In genomic region chr6:18261877-18262276, GRCh38 we compare ENCODE assay signal across 10 cellular contexts. TPM values are rescaled to one million over a fixed set of nuclear protein-coding genes. Genes with fewer than 3 reads are reported as not detected.
DNase-seq lines count a peak whose midpoint lies in the region; ATAC-seq and TF ChIP-seq lines count a peak whose summit lies in the region.
"Had no signal": no experiment of that assay in that cellular context is flagged by ENCODE, and none has a peak within 500 bp of the region (broad histone marks: within the 10 kb centered on the region; RNA-seq: fewer than 3 reads in every experiment).

No MANE protein-coding gene starts in this region.

- H3K27me3 ChIP-seq in cardiac muscle cell (no peaks in the 10 kb centered on the region), PC-9 (ENCODE audit: insufficient read depth, low read depth) (no peaks in the 10 kb centered on the region), fibroblast of lung (ENCODE audit: control insufficient read depth, insufficient read depth, low read length) (no peaks in the 10 kb centered on the region)

- no peaks in the 10 kb centered on the region for H3K9me2 ChIP-seq in PC-9 (ENCODE audit: insufficient read depth)

- peaks cover 0 to 5% of the 10 kb centered on the region in 2 donors for H3K9me3 Mint-ChIP-seq in stimulated activated naive CD8-positive, alpha-beta T cell treated with anti-CD3 and anti-CD28 coated beads, Interleukin-15, amount 100 ng/mL, for 72 hours
- H3K9me3 Mint-ChIP-seq in glutamatergic neuron (ENCODE audit: unreplicated experiment), result peaks cover 8% of the 10 kb centered on the region

- ATAC-seq in left cardiac atrium, result no peak
- ATAC-seq in stimulated activated naive CD8-positive, alpha-beta T cell treated with anti-CD3 and anti-CD28 coated beads, Interleukin-15, amount 100 ng/mL, for 72 hours, result no peak
- ATAC-seq: esophagus mucosa had no signal

- intact Hi-C loops in left cardiac atrium (cut with DNase I), result loop anchor here in 1 of 2 donors (5.0 kb wide), 1 partner anchor 45 kb away; no protein-coding TSS in a partner anchor
- intact Hi-C loops in PC-9 (cut with micrococcal nuclease; ENCODE audit: unreplicated experiment), result loop anchor here (5.0 kb wide), 1 partner anchor 170 kb away; no protein-coding TSS in a partner anchor

- POLR2A ChIA-PET in PC-9 (lab: Charles Lee; ENCODE audit: unreplicated experiment), result no interaction called here

- no peak for DNase-seq in cardiac muscle cell (ENCODE audit: low read depth in 1 of 2, low spot score in 1 of 2)
- DNase-seq in left cardiac atrium, result no peak
- no peak for DNase-seq in PC-9
- no peak for DNase-seq in fibroblast of lung (ENCODE audit: low read depth in 2 of 2)
- no peak for DNase-seq in stimulated activated naive CD8-positive, alpha-beta T cell treated with anti-CD3 and anti-CD28 coated beads, Interleukin-15, amount 100 ng/mL, for 72 hours
- DNase-seq in A172 (ENCODE audit: low spot score), result no peak
- no peak for DNase-seq in KG1 (lab: John Stamatoyannopoulos, UW)
- DNase-seq in glutamatergic neuron, result no peak
- DNase-seq: DMS53 had no signal

- peaks cover 53% of the 10 kb centered on the region for H3K4me1 Mint-ChIP-seq in stimulated activated naive CD8-positive, alpha-beta T cell treated with anti-CD3 and anti-CD28 coated beads, Interleukin-15, amount 100 ng/mL, for 72 hours
- H3K4me1 Mint-ChIP-seq in glutamatergic neuron (ENCODE audit: low read depth, unreplicated experiment), result peaks cover 10% of the 10 kb centered on the region

- H3K36me3 Mint-ChIP-seq in glutamatergic neuron (ENCODE audit: unreplicated experiment), result no peaks in the 10 kb centered on the region

- no peaks in the 10 kb centered on the region for H3K4me1 ChIP-seq in cardiac muscle cell (ENCODE audit: low read depth)
- H3K4me1 ChIP-seq in PC-9 (replicated peaks; ENCODE audit: insufficient read depth), result peaks cover 41% of the 10 kb centered on the region
- H3K4me1 ChIP-seq in fibroblast of lung (ENCODE audit: control insufficient read depth, extremely low read depth, insufficient read depth, low read length), result peaks cover 14% of the 10 kb centered on the region

- H3K4me3 Mint-ChIP-seq in stimulated activated naive CD8-positive, alpha-beta T cell treated with anti-CD3 and anti-CD28 coated beads, Interleukin-15, amount 100 ng/mL, for 72 hours, result peak overlapping the region; percentile 72 to 99
- H3K4me3 Mint-ChIP-seq in glutamatergic neuron (ENCODE audit: unreplicated experiment), result no peak overlapping the region

- H3K36me3 ChIP-seq in cardiac muscle cell, result peaks cover 5% of the 10 kb centered on the region
- peaks cover 30% of the 10 kb centered on the region for H3K36me3 ChIP-seq in PC-9 (ENCODE audit: low read depth)
- peaks cover under 1% of the 10 kb centered on the region for H3K36me3 ChIP-seq in fibroblast of lung (ENCODE audit: control insufficient read depth, insufficient read depth, low read length)

- no TSS peak for BruUV-seq in PC-9 (replicated peaks; lab: Mats Ljungman, UMichigan)

- H3K27me3 Mint-ChIP-seq in stimulated activated naive CD8-positive, alpha-beta T cell treated with anti-CD3 and anti-CD28 coated beads, Interleukin-15, amount 100 ng/mL, for 72 hours, result no peaks in the 10 kb centered on the region
- peaks cover 12% of the 10 kb centered on the region for H3K27me3 Mint-ChIP-seq in glutamatergic neuron (ENCODE audit: unreplicated experiment)

- TF ChIP-seq CTCF in cardiac muscle cell (IDR thresholded peaks at IDR 0.05; ENCODE audit: low read depth, low read length) (no peak), PC-9 (conservative IDR thresholded peaks at IDR 0.05) (no peak), fibroblast of lung (conservative IDR thresholded peaks at IDR 0.05 in 1 of 2, IDR thresholded peaks at IDR 0.05 in 1 of 2; ENCODE audit: low read depth in 1 of 2, low read length in 2 of 2) (no peak), glutamatergic neuron (IDR thresholded peaks at IDR 0.05; ENCODE audit: partially characterized antibody, unreplicated experiment) (no peak)

- peak overlapping the region in 1 of 2 donors; percentile 30 for H3K27ac Mint-ChIP-seq in stimulated activated naive CD8-positive, alpha-beta T cell treated with anti-CD3 and anti-CD28 coated beads, Interleukin-15, amount 100 ng/mL, for 72 hours
- no peak overlapping the region for H3K27ac Mint-ChIP-seq in glutamatergic neuron (ENCODE audit: unreplicated experiment)

- H3K4me3 ChIP-seq in cardiac muscle cell (no peak overlapping the region), PC-9 (peak overlapping the region; percentile 97; the same call in 1 of the 2 replicates), fibroblast of lung (replicated peaks in 1 of 4; ENCODE audit: control extremely low read depth in 1 of 4, insufficient read depth in 1 of 4, low read depth in 3 of 4, low read length in 4 of 4) (peak overlapping the region; percentile 88 to 97 (median 92))

- peaks cover 22% of the 10 kb centered on the region for H3F3A ChIP-seq in PC-9 (ENCODE audit: insufficient read depth, low read depth)

- no peak overlapping the region for H3K9ac ChIP-seq in fibroblast of lung (ENCODE audit: insufficient read depth, low read length)

- peaks cover 43% of the 10 kb centered on the region for H4K20me1 ChIP-seq in PC-9 (ENCODE audit: insufficient read depth)
- no peaks in the 10 kb centered on the region for H4K20me1 ChIP-seq in fibroblast of lung (ENCODE audit: control insufficient read depth, extremely low read depth, insufficient read depth, low read length)

- CTCF ChIA-PET in PC-9 (lab: Charles Lee), result no interaction called here

- H3K9me3 ChIP-seq in cardiac muscle cell (ENCODE audit: low read depth), result no peaks in the 10 kb centered on the region
- no peaks in the 10 kb centered on the region for H3K9me3 ChIP-seq in PC-9 (ENCODE audit: insufficient read depth, low read depth)
- no peaks in the 10 kb centered on the region for H3K9me3 ChIP-seq in fibroblast of lung (ENCODE audit: control insufficient read depth, insufficient read depth, low read depth, low read length)

- H3K79me2 ChIP-seq in PC-9 (ENCODE audit: low read depth), result peaks cover 72% of the 10 kb centered on the region
- peaks cover 71% of the 10 kb centered on the region for H3K79me2 ChIP-seq in fibroblast of lung (ENCODE audit: control insufficient read depth, insufficient read depth, low read length)

- H3K4me2 ChIP-seq in PC-9 (peak overlapping the region; percentile 96), fibroblast of lung (ENCODE audit: extremely low read depth, insufficient read depth, low read length) (peak overlapping the region; percentile 89)

- no peak overlapping the region for H2AFZ ChIP-seq in PC-9
- H2AFZ ChIP-seq in fibroblast of lung (ENCODE audit: low read length), result no peak overlapping the region

- peak overlapping the region; percentile 13 for H3K27ac ChIP-seq in cardiac muscle cell
- H3K27ac ChIP-seq in PC-9, result 0 out of 2 replicates have a peak overlapping the region, but pooled peaks have one; percentile 20
- peak overlapping the region; percentile 26 for H3K27ac ChIP-seq in fibroblast of lung (ENCODE audit: insufficient read depth, low read length)

RNA-seq across cellular contexts. Expression of gene DEK, which starts 2.5 kb away (rescaled TPM):
- 95.3 and 128 TPM in 2 replicates for total RNA-seq in cardiac muscle cell
- polyA plus RNA-seq in cardiac muscle cell, result 80.8 and 90.6 TPM in 2 replicates
- 10 to 100 TPM; 72.9 to 87.2 TPM for total RNA-seq in left cardiac atrium
- total RNA-seq in PC-9 (2021), result 192 and 260 TPM in 2 replicates
- total RNA-seq in fibroblast of lung, result 148 and 154 TPM in 2 replicates
- 108 TPM in 2 replicates for polyA plus RNA-seq in fibroblast of lung
- 113 and 122 TPM in 2 replicates for polyA plus RNA-seq in fibroblast of lung (2012)
- polyA minus RNA-seq in fibroblast of lung (ENCODE audit: low replicate concordance), result 1.4 and 1.7 TPM in 2 replicates
- total RNA-seq in A172 (2014; rRNA removed; shearing (Covaris generic)), result 193 and 213 TPM in 2 replicates
- total RNA-seq in glutamatergic neuron (ENCODE audit: unreplicated experiment), result 33.8 TPM
